ENCODE assay signal across 1 cellular context in the genomic region with DNA sequence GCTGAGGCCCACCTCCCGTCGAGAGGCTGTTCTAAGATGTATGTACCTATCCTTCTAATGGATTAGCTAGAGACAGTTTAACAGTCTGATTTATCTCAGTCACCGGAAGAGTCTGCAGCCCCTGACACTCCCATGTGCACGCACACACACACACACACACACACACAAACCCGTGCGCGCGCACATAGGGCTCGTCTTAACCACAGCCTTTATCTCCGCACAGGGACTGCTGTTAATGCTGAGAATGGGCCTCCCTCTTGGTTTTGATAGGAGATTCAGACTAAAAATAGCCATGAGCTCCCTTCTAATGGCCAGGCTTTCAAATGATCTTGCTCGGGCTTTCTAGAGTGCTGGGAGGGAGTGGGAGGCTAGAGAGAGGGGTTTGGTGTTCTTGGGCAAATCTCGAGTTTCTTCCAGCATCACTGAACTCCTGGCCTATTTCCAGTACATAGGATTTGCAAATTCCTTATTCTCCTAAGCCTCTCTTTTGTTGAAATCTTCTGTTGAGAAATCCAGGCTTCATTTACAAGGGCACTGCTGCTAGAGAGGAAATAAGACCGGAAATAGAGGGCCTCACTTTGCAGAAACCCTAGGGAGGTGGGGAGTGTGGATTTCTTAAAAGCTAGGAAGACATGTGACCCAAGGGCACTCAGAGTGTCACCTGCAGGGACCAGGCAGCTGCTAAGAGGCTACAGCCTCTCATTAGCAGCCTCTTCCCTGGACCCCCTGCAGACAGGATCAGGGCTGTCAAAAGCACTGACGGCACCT.
A peak's percentile ranks its signal among the peaks of the same experiment; 100 is the strongest.
TF ChIP-seq lines count a peak whose summit lies in the region.

No MANE protein-coding gene starts in this region.

TF ChIP-seq in K562, 482 proteins besides CTCF, POLR2A, EP300 and RAD21 (continued from another document and continues in another):
- TF ChIP-seq, protein P1, sequence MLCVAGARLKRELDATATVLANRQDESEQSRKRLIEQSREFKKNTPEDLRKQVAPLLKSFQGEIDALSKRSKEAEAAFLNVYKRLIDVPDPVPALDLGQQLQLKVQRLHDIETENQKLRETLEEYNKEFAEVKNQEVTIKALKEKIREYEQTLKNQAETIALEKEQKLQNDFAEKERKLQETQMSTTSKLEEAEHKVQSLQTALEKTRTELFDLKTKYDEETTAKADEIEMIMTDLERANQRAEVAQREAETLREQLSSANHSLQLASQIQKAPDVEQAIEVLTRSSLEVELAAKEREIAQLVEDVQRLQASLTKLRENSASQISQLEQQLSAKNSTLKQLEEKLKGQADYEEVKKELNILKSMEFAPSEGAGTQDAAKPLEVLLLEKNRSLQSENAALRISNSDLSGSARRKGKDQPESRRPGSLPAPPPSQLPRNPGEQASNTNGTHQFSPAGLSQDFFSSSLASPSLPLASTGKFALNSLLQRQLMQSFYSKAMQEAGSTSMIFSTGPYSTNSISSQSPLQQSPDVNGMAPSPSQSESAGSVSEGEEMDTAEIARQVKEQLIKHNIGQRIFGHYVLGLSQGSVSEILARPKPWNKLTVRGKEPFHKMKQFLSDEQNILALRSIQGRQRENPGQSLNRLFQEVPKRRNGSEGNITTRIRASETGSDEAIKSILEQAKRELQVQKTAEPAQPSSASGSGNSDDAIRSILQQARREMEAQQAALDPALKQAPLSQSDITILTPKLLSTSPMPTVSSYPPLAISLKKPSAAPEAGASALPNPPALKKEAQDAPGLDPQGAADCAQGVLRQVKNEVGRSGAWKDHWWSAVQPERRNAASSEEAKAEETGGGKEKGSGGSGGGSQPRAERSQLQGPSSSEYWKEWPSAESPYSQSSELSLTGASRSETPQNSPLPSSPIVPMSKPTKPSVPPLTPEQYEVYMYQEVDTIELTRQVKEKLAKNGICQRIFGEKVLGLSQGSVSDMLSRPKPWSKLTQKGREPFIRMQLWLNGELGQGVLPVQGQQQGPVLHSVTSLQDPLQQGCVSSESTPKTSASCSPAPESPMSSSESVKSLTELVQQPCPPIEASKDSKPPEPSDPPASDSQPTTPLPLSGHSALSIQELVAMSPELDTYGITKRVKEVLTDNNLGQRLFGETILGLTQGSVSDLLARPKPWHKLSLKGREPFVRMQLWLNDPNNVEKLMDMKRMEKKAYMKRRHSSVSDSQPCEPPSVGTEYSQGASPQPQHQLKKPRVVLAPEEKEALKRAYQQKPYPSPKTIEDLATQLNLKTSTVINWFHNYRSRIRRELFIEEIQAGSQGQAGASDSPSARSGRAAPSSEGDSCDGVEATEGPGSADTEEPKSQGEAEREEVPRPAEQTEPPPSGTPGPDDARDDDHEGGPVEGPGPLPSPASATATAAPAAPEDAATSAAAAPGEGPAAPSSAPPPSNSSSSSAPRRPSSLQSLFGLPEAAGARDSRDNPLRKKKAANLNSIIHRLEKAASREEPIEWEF (CRISPR knock-in tag; IDR thresholded peaks at IDR 0.05): no peak
- TF ChIP-seq RBM15 (IDR thresholded peaks at IDR 0.05; ENCODE audit: insufficient read depth, low read length) (no peak), PYGO2 (tag; IDR thresholded peaks at IDR 0.05) (no peak), SMC3 (conservative IDR thresholded peaks at IDR 0.05; ENCODE audit: insufficient read depth, low read depth, low read length) (no peak), MAFG (tag; conservative IDR thresholded peaks at IDR 0.05) (no peak), CTBP1 (IDR thresholded peaks at IDR 0.05; ENCODE audit: borderline replicate concordance) (peak; percentile 66; the same call in 1 of the 2 replicates), ZNF561 (CRISPR knock-in tag; conservative IDR thresholded peaks at IDR 0.05) (no peak), NFATC3 (IDR thresholded peaks at IDR 0.05) (no peak), JUN (IDR thresholded peaks at IDR 0.05; ENCODE audit: borderline replicate concordance, low read depth, low read length) (peak; percentile 32; the same call in 1 of the 2 replicates), JUN (CRISPR knock-in tag; IDR thresholded peaks at IDR 0.05; ENCODE audit: borderline replicate concordance) (no peak), EP400 (IDR thresholded peaks at IDR 0.05) (no peak; the same call in 1 of the 2 replicates), ZFP1 (CRISPR knock-in tag; IDR thresholded peaks at IDR 0.05) (no peak), ZNF507 (tag; conservative IDR thresholded peaks at IDR 0.05) (no peak), KLF1 (tag; IDR thresholded peaks at IDR 0.05) (0 out of 2 replicates have a peak, but pooled peaks have one; percentile 34), SLC30A9 (CRISPR knock-in tag; IDR thresholded peaks at IDR 0.05) (no peak), ZZZ3 (IDR thresholded peaks at IDR 0.05) (no peak)
- TF ChIP-seq, protein P2, sequence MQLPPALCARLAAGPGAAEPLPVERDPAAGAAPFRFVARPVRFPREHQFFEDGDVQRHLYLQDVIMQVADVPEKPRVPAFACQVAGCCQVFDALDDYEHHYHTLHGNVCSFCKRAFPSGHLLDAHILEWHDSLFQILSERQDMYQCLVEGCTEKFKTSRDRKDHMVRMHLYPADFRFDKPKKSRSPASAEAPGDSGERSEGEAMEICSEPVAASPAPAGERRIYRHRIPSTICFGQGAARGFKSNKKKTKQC (CRISPR knock-in tag; IDR thresholded peaks at IDR 0.05): no peak
- TF ChIP-seq, protein P3, sequence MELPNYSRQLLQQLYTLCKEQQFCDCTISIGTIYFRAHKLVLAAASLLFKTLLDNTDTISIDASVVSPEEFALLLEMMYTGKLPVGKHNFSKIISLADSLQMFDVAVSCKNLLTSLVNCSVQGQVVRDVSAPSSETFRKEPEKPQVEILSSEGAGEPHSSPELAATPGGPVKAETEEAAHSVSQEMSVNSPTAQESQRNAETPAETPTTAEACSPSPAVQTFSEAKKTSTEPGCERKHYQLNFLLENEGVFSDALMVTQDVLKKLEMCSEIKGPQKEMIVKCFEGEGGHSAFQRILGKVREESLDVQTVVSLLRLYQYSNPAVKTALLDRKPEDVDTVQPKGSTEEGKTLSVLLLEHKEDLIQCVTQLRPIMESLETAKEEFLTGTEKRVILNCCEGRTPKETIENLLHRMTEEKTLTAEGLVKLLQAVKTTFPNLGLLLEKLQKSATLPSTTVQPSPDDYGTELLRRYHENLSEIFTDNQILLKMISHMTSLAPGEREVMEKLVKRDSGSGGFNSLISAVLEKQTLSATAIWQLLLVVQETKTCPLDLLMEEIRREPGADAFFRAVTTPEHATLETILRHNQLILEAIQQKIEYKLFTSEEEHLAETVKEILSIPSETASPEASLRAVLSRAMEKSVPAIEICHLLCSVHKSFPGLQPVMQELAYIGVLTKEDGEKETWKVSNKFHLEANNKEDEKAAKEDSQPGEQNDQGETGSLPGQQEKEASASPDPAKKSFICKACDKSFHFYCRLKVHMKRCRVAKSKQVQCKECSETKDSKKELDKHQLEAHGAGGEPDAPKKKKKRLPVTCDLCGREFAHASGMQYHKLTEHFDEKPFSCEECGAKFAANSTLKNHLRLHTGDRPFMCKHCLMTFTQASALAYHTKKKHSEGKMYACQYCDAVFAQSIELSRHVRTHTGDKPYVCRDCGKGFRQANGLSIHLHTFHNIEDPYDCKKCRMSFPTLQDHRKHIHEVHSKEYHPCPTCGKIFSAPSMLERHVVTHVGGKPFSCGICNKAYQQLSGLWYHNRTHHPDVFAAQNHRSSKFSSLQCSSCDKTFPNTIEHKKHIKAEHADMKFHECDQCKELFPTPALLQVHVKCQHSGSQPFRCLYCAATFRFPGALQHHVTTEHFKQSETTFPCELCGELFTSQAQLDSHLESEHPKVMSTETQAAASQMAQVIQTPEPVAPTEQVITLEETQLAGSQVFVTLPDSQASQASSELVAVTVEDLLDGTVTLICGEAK (IDR thresholded peaks at IDR 0.05): peak; percentile 24
- TF ChIP-seq, protein P3 (CRISPR knock-in tag; IDR thresholded peaks at IDR 0.05): no peak
- TF ChIP-seq, protein P4, sequence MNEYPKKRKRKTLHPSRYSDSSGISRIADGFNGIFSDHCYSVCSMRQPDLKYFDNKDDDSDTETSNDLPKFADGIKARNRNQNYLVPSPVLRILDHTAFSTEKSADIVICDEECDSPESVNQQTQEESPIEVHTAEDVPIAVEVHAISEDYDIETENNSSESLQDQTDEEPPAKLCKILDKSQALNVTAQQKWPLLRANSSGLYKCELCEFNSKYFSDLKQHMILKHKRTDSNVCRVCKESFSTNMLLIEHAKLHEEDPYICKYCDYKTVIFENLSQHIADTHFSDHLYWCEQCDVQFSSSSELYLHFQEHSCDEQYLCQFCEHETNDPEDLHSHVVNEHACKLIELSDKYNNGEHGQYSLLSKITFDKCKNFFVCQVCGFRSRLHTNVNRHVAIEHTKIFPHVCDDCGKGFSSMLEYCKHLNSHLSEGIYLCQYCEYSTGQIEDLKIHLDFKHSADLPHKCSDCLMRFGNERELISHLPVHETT (CRISPR knock-in tag; conservative IDR thresholded peaks at IDR 0.05 in 1 of 2, IDR thresholded peaks at IDR 0.05 in 1 of 2): peak in 1 of 2 experiments; percentile 47; a peak in 1 of 4 replicates
- TF ChIP-seq, protein P5, sequence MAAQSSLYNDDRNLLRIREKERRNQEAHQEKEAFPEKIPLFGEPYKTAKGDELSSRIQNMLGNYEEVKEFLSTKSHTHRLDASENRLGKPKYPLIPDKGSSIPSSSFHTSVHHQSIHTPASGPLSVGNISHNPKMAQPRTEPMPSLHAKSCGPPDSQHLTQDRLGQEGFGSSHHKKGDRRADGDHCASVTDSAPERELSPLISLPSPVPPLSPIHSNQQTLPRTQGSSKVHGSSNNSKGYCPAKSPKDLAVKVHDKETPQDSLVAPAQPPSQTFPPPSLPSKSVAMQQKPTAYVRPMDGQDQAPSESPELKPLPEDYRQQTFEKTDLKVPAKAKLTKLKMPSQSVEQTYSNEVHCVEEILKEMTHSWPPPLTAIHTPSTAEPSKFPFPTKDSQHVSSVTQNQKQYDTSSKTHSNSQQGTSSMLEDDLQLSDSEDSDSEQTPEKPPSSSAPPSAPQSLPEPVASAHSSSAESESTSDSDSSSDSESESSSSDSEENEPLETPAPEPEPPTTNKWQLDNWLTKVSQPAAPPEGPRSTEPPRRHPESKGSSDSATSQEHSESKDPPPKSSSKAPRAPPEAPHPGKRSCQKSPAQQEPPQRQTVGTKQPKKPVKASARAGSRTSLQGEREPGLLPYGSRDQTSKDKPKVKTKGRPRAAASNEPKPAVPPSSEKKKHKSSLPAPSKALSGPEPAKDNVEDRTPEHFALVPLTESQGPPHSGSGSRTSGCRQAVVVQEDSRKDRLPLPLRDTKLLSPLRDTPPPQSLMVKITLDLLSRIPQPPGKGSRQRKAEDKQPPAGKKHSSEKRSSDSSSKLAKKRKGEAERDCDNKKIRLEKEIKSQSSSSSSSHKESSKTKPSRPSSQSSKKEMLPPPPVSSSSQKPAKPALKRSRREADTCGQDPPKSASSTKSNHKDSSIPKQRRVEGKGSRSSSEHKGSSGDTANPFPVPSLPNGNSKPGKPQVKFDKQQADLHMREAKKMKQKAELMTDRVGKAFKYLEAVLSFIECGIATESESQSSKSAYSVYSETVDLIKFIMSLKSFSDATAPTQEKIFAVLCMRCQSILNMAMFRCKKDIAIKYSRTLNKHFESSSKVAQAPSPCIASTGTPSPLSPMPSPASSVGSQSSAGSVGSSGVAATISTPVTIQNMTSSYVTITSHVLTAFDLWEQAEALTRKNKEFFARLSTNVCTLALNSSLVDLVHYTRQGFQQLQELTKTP (IDR thresholded peaks at IDR 0.05; ENCODE audit: low read depth in 1 of 2, partially characterized antibody in 2 of 2): peak in 1 of 2 experiments; percentile 82
- TF ChIP-seq, protein P6, sequence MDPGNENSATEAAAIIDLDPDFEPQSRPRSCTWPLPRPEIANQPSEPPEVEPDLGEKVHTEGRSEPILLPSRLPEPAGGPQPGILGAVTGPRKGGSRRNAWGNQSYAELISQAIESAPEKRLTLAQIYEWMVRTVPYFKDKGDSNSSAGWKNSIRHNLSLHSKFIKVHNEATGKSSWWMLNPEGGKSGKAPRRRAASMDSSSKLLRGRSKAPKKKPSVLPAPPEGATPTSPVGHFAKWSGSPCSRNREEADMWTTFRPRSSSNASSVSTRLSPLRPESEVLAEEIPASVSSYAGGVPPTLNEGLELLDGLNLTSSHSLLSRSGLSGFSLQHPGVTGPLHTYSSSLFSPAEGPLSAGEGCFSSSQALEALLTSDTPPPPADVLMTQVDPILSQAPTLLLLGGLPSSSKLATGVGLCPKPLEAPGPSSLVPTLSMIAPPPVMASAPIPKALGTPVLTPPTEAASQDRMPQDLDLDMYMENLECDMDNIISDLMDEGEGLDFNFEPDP (CRISPR knock-in tag; IDR thresholded peaks at IDR 0.05): no peak
- TF ChIP-seq, protein P7, sequence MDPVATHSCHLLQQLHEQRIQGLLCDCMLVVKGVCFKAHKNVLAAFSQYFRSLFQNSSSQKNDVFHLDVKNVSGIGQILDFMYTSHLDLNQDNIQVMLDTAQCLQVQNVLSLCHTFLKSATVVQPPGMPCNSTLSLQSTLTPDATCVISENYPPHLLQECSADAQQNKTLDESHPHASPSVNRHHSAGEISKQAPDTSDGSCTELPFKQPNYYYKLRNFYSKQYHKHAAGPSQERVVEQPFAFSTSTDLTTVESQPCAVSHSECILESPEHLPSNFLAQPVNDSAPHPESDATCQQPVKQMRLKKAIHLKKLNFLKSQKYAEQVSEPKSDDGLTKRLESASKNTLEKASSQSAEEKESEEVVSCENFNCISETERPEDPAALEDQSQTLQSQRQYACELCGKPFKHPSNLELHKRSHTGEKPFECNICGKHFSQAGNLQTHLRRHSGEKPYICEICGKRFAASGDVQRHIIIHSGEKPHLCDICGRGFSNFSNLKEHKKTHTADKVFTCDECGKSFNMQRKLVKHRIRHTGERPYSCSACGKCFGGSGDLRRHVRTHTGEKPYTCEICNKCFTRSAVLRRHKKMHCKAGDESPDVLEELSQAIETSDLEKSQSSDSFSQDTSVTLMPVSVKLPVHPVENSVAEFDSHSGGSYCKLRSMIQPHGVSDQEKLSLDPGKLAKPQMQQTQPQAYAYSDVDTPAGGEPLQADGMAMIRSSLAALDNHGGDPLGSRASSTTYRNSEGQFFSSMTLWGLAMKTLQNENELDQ (CRISPR knock-in tag; IDR thresholded peaks at IDR 0.05; ENCODE audit: borderline replicate concordance): no peak
